ENCODE assay signal across 8 cellular contexts in genomic region chr5:84384604-84385575, GRCh38. TPM values are rescaled to one million over a fixed set of nuclear protein-coding genes. Genes with fewer than 3 reads are reported as not detected.
DNase-seq lines count a peak whose midpoint lies in the region; ATAC-seq and TF ChIP-seq lines count a peak whose summit lies in the region.

Gene EDIL3, minus strand, starts transcription at chr5:84384880. Its CDS starts 506 bp downstream, at chr5:84384374.

- H4K20me1 ChIP-seq in MM.1S (ENCODE audit: insufficient read depth, low read length): no peaks in the 10 kb centered on the region

- peak within 1 kb of the TSS; percentile 89 for H3K4me2 ChIP-seq in MM.1S (ENCODE audit: low read depth, low read length)

- H3K27me3 ChIP-seq in MM.1S (replicated peaks; ENCODE audit: insufficient read depth, low read length) (no peaks in the 10 kb centered on the region; the same call in 1 of the 2 replicates), sigmoid colon (peaks cover 0 to 39% (median 28%) of the 10 kb centered on the region in 3 donors)

- peak within 1 kb of the TSS; percentile 65 for H3K4me3 Mint-ChIP-seq in MCF 10A (ENCODE audit: unreplicated experiment)

- intact Hi-C loops in MCF 10A (cut with micrococcal nuclease): no loop called here
- intact Hi-C loops in sigmoid colon (cut with DNase I): loop anchor here (10.0 kb wide), 1 partner anchor 370 kb away; no protein-coding TSS in a partner anchor

- H2AFZ ChIP-seq in MM.1S (ENCODE audit: low read length): peak within 1 kb of the TSS; percentile 69

- H3K27me3 Mint-ChIP-seq in MCF 10A (ENCODE audit: insufficient read depth, unreplicated experiment): peaks cover 74% of the 10 kb centered on the region

- no peak for ATAC-seq in GM19463 (IDR thresholded peaks at IDR 0.05; ENCODE audit: unreplicated experiment)

- H3K36me3 ChIP-seq in MM.1S (replicated peaks; ENCODE audit: insufficient read depth, low read length) (no peaks in the 10 kb centered on the region), sigmoid colon (no peaks in the 10 kb centered on the region)

- no peaks in the 10 kb centered on the region for H3K4me1 ChIP-seq in MM.1S (ENCODE audit: low read length)
- H3K4me1 ChIP-seq in sigmoid colon: peaks cover 0 to 32% (median 24%) of the 10 kb centered on the region in 4 donors

- BruUV-seq in MCF 10A (replicated peaks; lab: Mats Ljungman, UMichigan): no TSS peak

- H3K9me3 ChIP-seq in MM.1S (replicated peaks; ENCODE audit: insufficient read depth, low read length) (no peaks in the 10 kb centered on the region), iPS-18c (ENCODE audit: control insufficient read depth, insufficient read depth, low read length) (no peaks in the 10 kb centered on the region), sigmoid colon (no peaks in the 10 kb centered on the region)

- no peak for TF ChIP-seq POLR2A in sigmoid colon (IDR thresholded peaks at IDR 0.05)

- H3K4me3 ChIP-seq in MM.1S (ENCODE audit: low read length): peak within 1 kb of the TSS; percentile 60
- peak within 1 kb of the TSS; percentile 86 for H3K4me3 ChIP-seq in iPS-18c (ENCODE audit: insufficient read depth, low read depth, low read length)
- H3K4me3 ChIP-seq in sigmoid colon: peak within 1 kb of the TSS; percentile 38 to 56 (median 54)

- in situ Hi-C loops in ACHN (cut with HindIII; ENCODE audit: low pct_ligation_motif_present, low pct_unique_long_range_greater_than_20kb, low sequenced_read_pairs): no loop called here

- TF ChIP-seq CTCF in MM.1S (IDR thresholded peaks at IDR 0.05; ENCODE audit: low read length) (no peak), MCF 10A (IDR thresholded peaks at IDR 0.05; ENCODE audit: unreplicated experiment) (no peak), sigmoid colon (IDR thresholded peaks at IDR 0.05) (no peak)

- H3K4me1 Mint-ChIP-seq in MCF 10A (ENCODE audit: insufficient read depth, unreplicated experiment): peaks cover 23% of the 10 kb centered on the region

- no peak within 1 kb of the TSS for H3K27ac ChIP-seq in MM.1S (ENCODE audit: low read length)
- H3K27ac ChIP-seq in sigmoid colon: peak within 1 kb of the TSS; percentile 64 to 72 (median 71)

- H3F3A ChIP-seq in MM.1S (ENCODE audit: insufficient read depth, low read length): no peaks in the 10 kb centered on the region

- DNase-seq in ACHN (peak; percentile 56), MM.1S (peak; percentile 35), MCF 10A (ENCODE audit: unreplicated experiment) (no peak), sigmoid colon (peak; percentile 67), amniotic stem cell (lab: John Stamatoyannopoulos, UW) (no peak), germinal center (ENCODE audit: low spot score) (no peak)

- no peaks in the 10 kb centered on the region for H3K79me2 ChIP-seq in MM.1S (ENCODE audit: low read length)

- H3K9me2 ChIP-seq in MM.1S (replicated peaks; ENCODE audit: insufficient read depth, low read length): no peaks in the 10 kb centered on the region

- no peaks in the 10 kb centered on the region for H3K9me3 Mint-ChIP-seq in MCF 10A (ENCODE audit: unreplicated experiment)

- H3K9ac ChIP-seq in MM.1S (ENCODE audit: low read length): no peak within 1 kb of the TSS

- POLR2A ChIA-PET in MCF 10A (lab: Yijun Ruan, JAX): no interaction called here

- WGBS in sigmoid colon, 2 donors: 1% methylated on average over 54 of the region's 54 CpGs

- H3K27ac Mint-ChIP-seq in MCF 10A (ENCODE audit: low read depth, unreplicated experiment): no peak within 1 kb of the TSS

- no peaks in the 10 kb centered on the region for H3K36me3 Mint-ChIP-seq in MCF 10A (ENCODE audit: insufficient read depth, unreplicated experiment)

- CTCF ChIA-PET in MCF 10A (lab: Yijun Ruan, JAX): no interaction called here

- no peak for TF ChIP-seq EP300 in sigmoid colon (IDR thresholded peaks at IDR 0.05)

RNA-seq across cellular contexts. Expression of gene EDIL3, which starts in this region (rescaled TPM):
- total RNA-seq in MCF 10A (2022): not detected in 2 replicates
- 10 to 100 TPM; 37.1 to 57.3 (median 40.9) TPM for total RNA-seq in sigmoid colon
- polyA plus RNA-seq in sigmoid colon: 1 to 10 TPM; 3.5 to 8.6 (median 6.0) TPM

Comparison
In these comparisons a context has a peak if more than half of its experiments do, and no peak if none do; other contexts are left out.
1. RNA of gene EDIL3 (total RNA-seq): 37.1 to 57.3 TPM in sigmoid colon; not detected in MCF 10A; every median in the first group is over 10 times any median in the second.
2. DNase-seq: peak in ACHN (single experiment), MM.1S (single experiment) and sigmoid colon (single experiment); none in MCF 10A (single experiment), amniotic stem cell (single experiment) and germinal center (single experiment).
3. Peak in every context shown above with its lines, with median percentiles within 50 percentile points of each other: H3K4me3 ChIP-seq.